In genomic region chr4:122652379-122652778, GRCh38 we compare ENCODE assay signal across 8 cellular contexts. TPM values are rescaled to one million over a fixed set of nuclear protein-coding genes. Genes with fewer than 3 reads are reported as not detected.
DNase-seq lines count a peak whose midpoint lies in the region; ATAC-seq and TF ChIP-seq lines count a peak whose summit lies in the region.

No MANE protein-coding gene starts in this region.

- intact Hi-C loops in posterior vena cava (cut with DNase I), result no loop called here

- ATAC-seq in GM18909 (IDR thresholded peaks at IDR 0.05; ENCODE audit: poor library complexity, unreplicated experiment), result no peak

- peak; percentile 69 for TF ChIP-seq CTCF in fibroblast of villous mesenchyme (IDR thresholded peaks at IDR 0.05; ENCODE audit: insufficient read depth, low read depth, low read length)

- in situ Hi-C loops in KBM-7 (cut with MboI; ENCODE audit: low pct_unique_long_range_greater_than_20kb, low sequenced_read_pairs), result no loop called here

- DNase-seq in ELR (ENCODE audit: low read depth) (peak; percentile 71), KBM-7 (peak; percentile 29), fibroblast of villous mesenchyme (ENCODE audit: low read depth) (peak; percentile 78), cerebellum (ENCODE audit: low spot score) (no peak), posterior vena cava (ENCODE audit: low spot score) (no peak)
- peak; percentile 48 to 52 for DNase-seq in activated CD4-positive, alpha-beta T cell treated with anti-CD3 and anti-CD28 coated beads, Interleukin-2, amount 50 U/mL, for 4 hours
- DNase-seq in stimulated activated CD4-positive, alpha-beta T cell treated with anti-CD3 and anti-CD28 coated beads, Interleukin-2, amount 100 ng/mL, for 4 hours (ENCODE audit: low read depth), result peak; percentile 42

- no peak overlapping the region for H3K4me3 ChIP-seq in fibroblast of villous mesenchyme (ENCODE audit: low read depth, low read length)

RNA-seq across cellular contexts. Expression of gene IL21, which starts 31.5 kb away (rescaled TPM):
- total RNA-seq in fibroblast of villous mesenchyme (not detected in 2 replicates), cerebellum (not detected), posterior vena cava (not detected)

Comparison
In these comparisons a context has a peak if more than half of its experiments do, and no peak if none do; other contexts are left out.
1. DNase-seq: peak in ELR (single experiment), KBM-7 (single experiment), activated CD4-positive, alpha-beta T cell treated with anti-CD3 and anti-CD28 coated beads, Interleukin-2, amount 50 U/mL, for 4 hours (2 of 2), fibroblast of villous mesenchyme (single experiment) and stimulated activated CD4-positive, alpha-beta T cell treated with anti-CD3 and anti-CD28 coated beads, Interleukin-2, amount 100 ng/mL, for 4 hours (single experiment); none in cerebellum (single experiment) and posterior vena cava (single experiment).